ENCODE assay signal across 9 cellular contexts in genomic region chr1:112172294-112172882, GRCh38.
A peak's percentile ranks its signal among the peaks of the same experiment; 100 is the strongest.
DNase-seq lines count a peak whose midpoint lies in the region; ATAC-seq and TF ChIP-seq lines count a peak whose summit lies in the region.
"Had no signal": no experiment of that assay in that cellular context is flagged by ENCODE, and none has a peak within 500 bp of the region (broad histone marks: within the 10 kb centered on the region; RNA-seq: fewer than 3 reads in every experiment).

No MANE protein-coding gene starts in this region.

- no peak overlapping the region for H2AFZ ChIP-seq in mammary epithelial cell (ENCODE audit: low read depth, low read length)

- no peak overlapping the region for H3K27ac ChIP-seq in mammary epithelial cell (ENCODE audit: insufficient read depth, low read depth, low read length)
- H3K27ac ChIP-seq in lung (ENCODE audit: low read depth in 1 of 2, low read length in 1 of 2) = no peak overlapping the region
- H3K27ac ChIP-seq: SK-N-MC had no signal

- H3K4me3 ChIP-seq in mammary epithelial cell (replicated peaks in 1 of 3; ENCODE audit: insufficient read depth in 1 of 3, low read depth in 2 of 3, low read length in 3 of 3) = no peak overlapping the region
- H3K4me3 ChIP-seq in lung = no peak overlapping the region
- no peak overlapping the region for H3K4me3 ChIP-seq in BE2C (ENCODE audit: low read depth, low read length)
- H3K4me3 ChIP-seq: SK-N-MC had no signal

- BruUV-seq in mammary epithelial cell (replicated peaks; lab: Mats Ljungman, UMichigan) = no TSS peak

- H3K4me1 ChIP-seq in mammary epithelial cell (ENCODE audit: insufficient read depth, low read length) = no peaks in the 10 kb centered on the region
- H3K4me1 ChIP-seq in lung (ENCODE audit: control insufficient read depth in 2 of 2, insufficient read depth in 2 of 2, low read length in 2 of 2) = no peaks in the 10 kb centered on the region
- H3K4me1 ChIP-seq in BE2C = no peaks in the 10 kb centered on the region

- dilution Hi-C loops in mammary epithelial cell (cut with HindIII; ENCODE audit: low sequenced_read_pairs) = no loop called here

- CTCF ChIA-PET in mammary epithelial cell (lab: Charles Lee; ENCODE audit: low non-redundant PET) = no interaction called here

- TF ChIP-seq CTCF in mammary epithelial cell (conservative IDR thresholded peaks at IDR 0.05 in 1 of 2, IDR thresholded peaks at IDR 0.05 in 1 of 2; ENCODE audit: extremely low read depth in 1 of 2, insufficient read depth in 1 of 2, low read depth in 1 of 2, low read length in 2 of 2) (no peak), lung (IDR thresholded peaks at IDR 0.05; ENCODE audit: control extremely low read depth, extremely low read depth) (no peak), BE2C (IDR thresholded peaks at IDR 0.05; ENCODE audit: low read depth, low read length) (no peak)

- no peaks in the 10 kb centered on the region for H3K79me2 ChIP-seq in mammary epithelial cell (ENCODE audit: insufficient read depth, low read length)

- H4K20me1 ChIP-seq in mammary epithelial cell (ENCODE audit: insufficient read depth, low read length) = no peaks in the 10 kb centered on the region

- WGBS in mammary epithelial cell (ENCODE audit: low coverage, missing lambda C conversion rate) = 0% methylated on average over 2 of the region's 2 CpGs
- 11 to 21% methylated on average over 2 of the region's 2 CpGs for WGBS in lung, 2 donors

- ATAC-seq in lung (ENCODE audit: insufficient read depth, low FRiP score) = peak; percentile 34

- in situ Hi-C loops in mammary epithelial cell (cut with MboI; ENCODE audit: low sequenced_read_pairs in 2 of 2) = no loop called here

- H3K9me3 ChIP-seq in mammary epithelial cell (replicated peaks; ENCODE audit: insufficient read depth, low read length) (no peaks in the 10 kb centered on the region), lung (ENCODE audit: control insufficient read depth in 2 of 2, insufficient read depth in 1 of 2, low read length in 1 of 2) (peaks cover 0 to 1% of the 10 kb centered on the region in 2 donors), BE2C (no peaks in the 10 kb centered on the region)

- intact Hi-C loops in mammary epithelial cell (cut with micrococcal nuclease) = no loop called here

- no peak overlapping the region for H3K9ac ChIP-seq in mammary epithelial cell (ENCODE audit: insufficient read depth, low read length)

- no peak overlapping the region for H3K4me2 ChIP-seq in mammary epithelial cell (ENCODE audit: insufficient read depth, low read depth, low read length)

- no peaks in the 10 kb centered on the region for H3K27me3 ChIP-seq in mammary epithelial cell (ENCODE audit: insufficient read depth, low read length)
- no peaks in the 10 kb centered on the region for H3K27me3 ChIP-seq in lung (ENCODE audit: control insufficient read depth, insufficient read depth)
- H3K27me3 ChIP-seq in BE2C = peaks cover 12% of the 10 kb centered on the region

- H3K36me3 ChIP-seq in mammary epithelial cell (ENCODE audit: insufficient read depth, low read length) (no peaks in the 10 kb centered on the region), lung (ENCODE audit: control insufficient read depth in 2 of 2, insufficient read depth in 2 of 2, low read length in 2 of 2) (no peaks in the 10 kb centered on the region), BE2C (no peaks in the 10 kb centered on the region)

- peak; percentile 5 for DNase-seq in DMS53 treated with DMSO at 0.1 percent for 48 hours (lab: John Stamatoyannopoulos, UW; ENCODE audit: unreplicated experiment)
- peak; percentile 46 for DNase-seq in LHCN-M2 (ENCODE audit: low read depth)
- peak; percentile 48 for DNase-seq in mammary epithelial cell
- DNase-seq in lung (ENCODE audit: low spot score) = peak; percentile 42
- no peak for DNase-seq in NCI-H2227 treated with DMSO at 0.1 percent for 48 hours (lab: John Stamatoyannopoulos, UW)
- DNase-seq in GDM1 (lab: John Stamatoyannopoulos, UW) = no peak
- DNase-seq in BE2C = no peak
- no peak for DNase-seq in germinal center (ENCODE audit: low spot score)

Comparison
In these comparisons a context has a peak if more than half of its experiments do, and no peak if none do; other contexts are left out.
1. DNase-seq: peak in DMS53 treated with DMSO at 0.1 percent for 48 hours (single experiment), LHCN-M2 (single experiment), mammary epithelial cell (single experiment) and lung (single experiment); none in NCI-H2227 treated with DMSO at 0.1 percent for 48 hours (single experiment), GDM1 (single experiment), BE2C (single experiment) and germinal center (single experiment).